In the genomic region with DNA sequence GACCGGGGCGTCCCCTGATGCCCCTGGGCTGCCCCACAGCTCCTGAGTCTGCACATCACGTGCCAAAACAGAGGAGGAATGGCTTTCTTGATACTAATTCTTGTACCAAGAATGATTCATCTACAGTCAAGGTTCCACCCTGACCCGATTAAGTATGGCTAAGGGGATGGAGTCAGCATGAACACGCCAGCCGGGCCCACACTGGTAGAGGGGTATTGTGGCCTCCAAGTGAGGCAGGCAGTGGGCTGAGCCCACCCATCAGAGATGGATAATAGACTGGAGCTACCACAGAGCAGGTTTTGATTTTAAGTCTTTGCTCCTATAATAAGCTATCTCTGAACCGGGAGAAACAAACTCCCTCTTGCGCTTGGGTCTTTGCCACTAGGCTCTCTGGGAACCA, we compare ENCODE assay signal across 30 cellular contexts.
"Had no signal": no experiment of that assay in that cellular context is flagged by ENCODE, and none has a peak within 500 bp of the region (broad histone marks: within the 10 kb centered on the region; RNA-seq: fewer than 3 reads in every experiment).

No MANE protein-coding gene starts in this region.

- H3K4me1 Mint-ChIP-seq: activated naive CD8-positive, alpha-beta T cell treated with anti-CD3 and anti-CD28 coated beads, Interleukin-2, amount 50 U/mL, for 24 hours; T-cell had no signal

- H3K4me3 Mint-ChIP-seq: activated CD8-positive, alpha-beta T cell treated with anti-CD3 and anti-CD28 coated beads for 36 hours; activated naive CD8-positive, alpha-beta T cell treated with anti-CD3 and anti-CD28 coated beads, Interleukin-2, amount 50 U/mL, for 24 hours; activated T-cell treated with anti-CD3 and anti-CD28 coated beads, Interleukin-2, amount 50 U/mL, for 24 hours; activated T-helper 1 cell treated with anti-CD3 and anti-CD28 coated beads, Interleukin-12 subunit alpha, Interleukin-12 subunit beta, Interleukin-2, Interleukin-4 antibody, amounts not matched to agents 30 ng/mL and 10 ng/mL and 1 ng/mL, durations not matched to agents 14 hours and 24 hours and 36 hours; T-cell had no signal

- H3K9me3 ChIP-seq: MG63 had no signal

- H3K9me3 Mint-ChIP-seq: activated CD8-positive, alpha-beta T cell treated with anti-CD3 and anti-CD28 coated beads for 36 hours; activated naive CD4-positive, alpha-beta T cell treated with anti-CD3 and anti-CD28 coated beads, Interleukin-2, amount 50 U/mL, for 72 hours; activated naive CD8-positive, alpha-beta T cell treated with anti-CD3 and anti-CD28 coated beads, Interleukin-2, amount 50 U/mL, for 24 hours; activated T-cell treated with anti-CD3 and anti-CD28 coated beads, Interleukin-2, amount 50 U/mL, for 24 hours; activated T-helper 1 cell treated with anti-CD3 and anti-CD28 coated beads, Interleukin-12 subunit alpha, Interleukin-12 subunit beta, Interleukin-2, Interleukin-4 antibody, amounts not matched to agents 30 ng/mL and 10 ng/mL and 1 ng/mL, durations not matched to agents 14 hours and 24 hours and 36 hours; T-cell had no signal

- H3K4me3 ChIP-seq: cardiac muscle cell, MG63, SK-N-MC had no signal

- H3K27ac Mint-ChIP-seq: activated CD8-positive, alpha-beta T cell treated with anti-CD3 and anti-CD28 coated beads for 36 hours; activated naive CD4-positive, alpha-beta T cell treated with anti-CD3 and anti-CD28 coated beads, Interleukin-2, amount 50 U/mL, for 72 hours; activated naive CD8-positive, alpha-beta T cell treated with anti-CD3 and anti-CD28 coated beads, Interleukin-2, amount 50 U/mL, for 24 hours; activated T-cell treated with anti-CD3 and anti-CD28 coated beads, Interleukin-2, amount 50 U/mL, for 24 hours; activated T-helper 1 cell treated with anti-CD3 and anti-CD28 coated beads, Interleukin-12 subunit alpha, Interleukin-12 subunit beta, Interleukin-2, Interleukin-4 antibody, amounts not matched to agents 30 ng/mL and 10 ng/mL and 1 ng/mL, durations not matched to agents 14 hours and 24 hours and 36 hours; T-cell had no signal

- DNase-seq: activated CD4-positive, alpha-beta T cell treated with anti-CD3 and anti-CD28 coated beads for 4 hours; activated CD8-positive, alpha-beta T cell treated with anti-CD3 and anti-CD28 coated beads for 36 hours; activated effector memory CD4-positive, alpha-beta T cell treated with anti-CD3 and anti-CD28 coated beads, Interleukin-2, amount 50 U/mL, for 16 hours; activated naive CD4-positive, alpha-beta T cell treated with Interleukin-2 at 50 U/mL for 16 hours; activated naive CD8-positive, alpha-beta T cell treated with anti-CD3 and anti-CD28 coated beads, Interleukin-2, amount 50 U/mL, for 24 hours; activated T-cell treated with anti-CD3 and anti-CD28 coated beads, Interleukin-2, amount 50 U/mL, for 24 hours; amniotic stem cell; brain microvascular endothelial cell; MG63; NCI-H1105; NCI-H1436; NCI-H1694 treated with DMSO at 0.1 percent for 48 hours; NCI-H2029 treated with DMSO at 0.1 percent for 48 hours; NCI-H345; NCI-H510A; NCI-H526 treated with DMSO at 0.1 percent for 48 hours; NCI-H82; OCI-M1; RPMI8226; T-cell; T-helper 2 cell; WERI-Rb-1 had no signal

- H3K36me3 Mint-ChIP-seq: activated naive CD4-positive, alpha-beta T cell treated with anti-CD3 and anti-CD28 coated beads, Interleukin-2, amount 50 U/mL, for 72 hours; T-cell had no signal

- ATAC-seq: activated CD4-positive, CD25-positive, alpha-beta regulatory T cell treated with anti-CD3 and anti-CD28 coated beads, Interleukin-2, amount 50 U/mL, for 24 hours; activated CD8-positive, alpha-beta T cell treated with anti-CD3 and anti-CD28 coated beads for 36 hours; activated naive CD4-positive, alpha-beta T cell treated with anti-CD3 and anti-CD28 coated beads, Interleukin-2, amount 50 U/mL, for 72 hours; activated naive CD8-positive, alpha-beta T cell treated with anti-CD3 and anti-CD28 coated beads, Interleukin-2, amount 50 U/mL, for 24 hours; Panc1; Right ventricle myocardium inferior; T-cell had no signal

- H3K27ac ChIP-seq: brain microvascular endothelial cell, cardiac muscle cell, KMS-11, SK-N-MC, WERI-Rb-1 had no signal

- H3K36me3 ChIP-seq: brain microvascular endothelial cell, cardiac muscle cell, MG63, WERI-Rb-1 had no signal

- H3K27me3 ChIP-seq: brain microvascular endothelial cell, cardiac muscle cell, MG63 had no signal
